In the genomic region with DNA sequence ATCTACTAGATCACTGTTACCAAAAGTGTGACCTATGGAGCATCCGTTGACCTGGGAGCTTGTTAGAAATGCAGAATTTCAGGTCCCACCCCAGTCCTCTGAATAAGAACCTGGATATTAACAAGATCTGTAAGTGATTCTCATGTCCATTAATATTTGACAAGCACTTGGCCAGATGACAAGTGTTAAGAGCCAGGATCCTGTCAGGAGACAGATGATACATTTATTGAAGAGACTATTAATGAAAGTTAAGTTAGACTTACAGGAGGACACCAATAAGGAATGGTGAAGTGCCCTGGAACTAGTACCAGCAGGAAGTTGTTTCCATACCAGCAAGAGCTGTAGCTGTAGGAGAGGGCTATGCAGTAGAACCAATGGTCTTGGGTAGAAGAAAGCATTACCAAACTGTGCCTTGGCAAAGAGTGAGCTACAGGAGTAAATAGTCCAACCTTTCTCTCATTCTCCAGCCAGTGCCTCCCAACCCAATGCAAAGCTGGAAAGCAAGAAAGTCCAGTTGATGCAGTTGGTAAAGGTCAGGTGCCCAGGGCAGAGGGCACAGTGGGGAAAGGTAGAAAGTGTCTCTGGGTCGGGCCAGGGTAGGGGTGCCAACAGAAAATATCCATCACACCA, we compare ENCODE assay signal across 1 cellular context.
TF ChIP-seq lines count a peak whose summit lies in the region.

No MANE protein-coding gene starts in this region.

TF ChIP-seq in IMR-90, 13 proteins besides CTCF, POLR2A, EP300 and RAD21 (continued from another document):
- TF ChIP-seq RCOR1 (IDR thresholded peaks at IDR 0.05; ENCODE audit: insufficient replicate concordance, low read length) (no peak), BHLHE40 (IDR thresholded peaks at IDR 0.05; ENCODE audit: low read depth, low read length) (no peak), RFX5 (IDR thresholded peaks at IDR 0.05; ENCODE audit: low read depth, low read length) (no peak), FOS (IDR thresholded peaks at IDR 0.05; ENCODE audit: low read depth, low read length) (no peak)
- TF ChIP-seq, protein P1, sequence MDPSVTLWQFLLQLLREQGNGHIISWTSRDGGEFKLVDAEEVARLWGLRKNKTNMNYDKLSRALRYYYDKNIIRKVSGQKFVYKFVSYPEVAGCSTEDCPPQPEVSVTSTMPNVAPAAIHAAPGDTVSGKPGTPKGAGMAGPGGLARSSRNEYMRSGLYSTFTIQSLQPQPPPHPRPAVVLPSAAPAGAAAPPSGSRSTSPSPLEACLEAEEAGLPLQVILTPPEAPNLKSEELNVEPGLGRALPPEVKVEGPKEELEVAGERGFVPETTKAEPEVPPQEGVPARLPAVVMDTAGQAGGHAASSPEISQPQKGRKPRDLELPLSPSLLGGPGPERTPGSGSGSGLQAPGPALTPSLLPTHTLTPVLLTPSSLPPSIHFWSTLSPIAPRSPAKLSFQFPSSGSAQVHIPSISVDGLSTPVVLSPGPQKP (IDR thresholded peaks at IDR 0.05; ENCODE audit: borderline replicate concordance, low read depth, low read length): no peak
TF ChIP-seq in IMR-90: peak in this region for 0.
